Comparison of ENCODE assay signal across 25 cellular contexts in the genomic region with DNA sequence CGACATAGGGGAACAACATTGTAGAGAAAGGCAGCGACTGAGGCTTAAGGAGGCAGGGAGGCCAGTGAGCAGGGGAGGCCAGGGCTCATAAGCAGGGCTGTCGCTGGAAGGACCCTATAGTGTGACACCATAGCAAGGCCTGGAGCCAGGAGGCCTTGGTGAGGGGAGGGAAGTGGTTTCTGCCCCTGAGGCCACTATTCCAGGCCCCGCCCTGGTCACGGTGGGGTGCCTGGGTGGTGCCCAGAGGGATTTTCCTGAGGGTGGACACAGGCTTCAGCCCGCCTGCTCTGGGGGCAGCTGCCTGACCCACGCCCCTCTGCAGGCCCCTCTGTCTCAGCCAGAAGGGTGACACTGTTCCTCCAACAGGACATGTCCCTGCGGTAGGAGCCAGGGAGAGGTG.
"Had no signal": no experiment of that assay in that cellular context is flagged by ENCODE, and none has a peak within 500 bp of the region (broad histone marks: within the 10 kb centered on the region; RNA-seq: fewer than 3 reads in every experiment).

No MANE protein-coding gene starts in this region.

- H3K27ac Mint-ChIP-seq: memory B cell; mesothelial cell of epicardium; natural killer cell; stimulated activated effector memory CD8-positive, alpha-beta T cell treated with anti-CD3 and anti-CD28 coated beads, Interleukin-12 subunit alpha, Interleukin-12 subunit beta, amount 100 ng/mL, for 72 hours; stimulated activated naive CD8-positive, alpha-beta T cell treated with anti-CD3 and anti-CD28 coated beads, Interleukin-15, Interleukin-2, amounts not matched to agents 100 ng/mL and 50 ng/mL, for 24 hours had no signal

- H3K9me3 Mint-ChIP-seq: memory B cell; mesothelial cell of epicardium; natural killer cell; neural crest cell; stimulated activated effector memory CD8-positive, alpha-beta T cell treated with anti-CD3 and anti-CD28 coated beads, Interleukin-12 subunit alpha, Interleukin-12 subunit beta, amount 100 ng/mL, for 72 hours; stimulated activated naive CD8-positive, alpha-beta T cell treated with anti-CD3 and anti-CD28 coated beads, Interleukin-15, Interleukin-2, amounts not matched to agents 100 ng/mL and 50 ng/mL, for 24 hours had no signal

- H3K27me3 Mint-ChIP-seq: stimulated activated naive CD8-positive, alpha-beta T cell treated with anti-CD3 and anti-CD28 coated beads, Interleukin-15, Interleukin-2, amounts not matched to agents 100 ng/mL and 50 ng/mL, for 24 hours had no signal

- H3K4me3 ChIP-seq: dorsolateral prefrontal cortex, left lung, lower lobe of right lung, prostate gland, right lobe of liver, testis, tibial nerve, upper lobe of right lung, vagina had no signal

- ATAC-seq: esophagus mucosa; left lung; lower lobe of right lung; natural killer cell; right lobe of liver; stimulated activated effector memory CD8-positive, alpha-beta T cell treated with anti-CD3 and anti-CD28 coated beads, Interleukin-12 subunit alpha, Interleukin-12 subunit beta, amount 100 ng/mL, for 72 hours; upper lobe of right lung had no signal

- H3K36me3 ChIP-seq: left lung, lower lobe of right lung, prostate gland, right lobe of liver, tibial nerve, upper lobe of right lung, vagina had no signal

- H3K36me3 Mint-ChIP-seq: memory B cell; mesothelial cell of epicardium; natural killer cell; stimulated activated effector memory CD8-positive, alpha-beta T cell treated with anti-CD3 and anti-CD28 coated beads, Interleukin-12 subunit alpha, Interleukin-12 subunit beta, amount 100 ng/mL, for 72 hours had no signal

- H3K27me3 ChIP-seq: dorsolateral prefrontal cortex, right lobe of liver, testis, tibial nerve, upper lobe of right lung, vagina had no signal

- H3K79me2 ChIP-seq: parathyroid adenoma had no signal

- H3K4me1 Mint-ChIP-seq: mesothelial cell of epicardium, neural crest cell had no signal

- H3K4me3 Mint-ChIP-seq: memory B cell; mesothelial cell of epicardium; natural killer cell; neural crest cell; stimulated activated effector memory CD8-positive, alpha-beta T cell treated with anti-CD3 and anti-CD28 coated beads, Interleukin-12 subunit alpha, Interleukin-12 subunit beta, amount 100 ng/mL, for 72 hours; stimulated activated naive CD8-positive, alpha-beta T cell treated with anti-CD3 and anti-CD28 coated beads, Interleukin-15, Interleukin-2, amounts not matched to agents 100 ng/mL and 50 ng/mL, for 24 hours had no signal

- H3K4me1 ChIP-seq: left lung, lower lobe of right lung, parathyroid adenoma, prostate gland, tibial nerve, upper lobe of right lung, vagina had no signal

- DNase-seq: cortex of kidney; dorsolateral prefrontal cortex; effector CD8-positive, alpha-beta T cell; lower lobe of right lung; natural killer cell; occipital lobe; stimulated activated CD4-positive, alpha-beta T cell treated with anti-CD3 and anti-CD28 coated beads, Interleukin-4, amount 100 ng/mL, for 1 hour; stimulated activated CD8-positive, alpha-beta memory T cell treated with anti-CD3 and anti-CD28 coated beads, Interleukin-4, amount 100 ng/mL, for 48 hours; testis; upper lobe of right lung had no signal

- H2AFZ ChIP-seq: parathyroid adenoma had no signal

- H3K9me3 ChIP-seq: left lung, lower lobe of right lung, prostate gland, right lobe of liver, testis, tibial nerve, upper lobe of right lung, vagina had no signal

- FAIRE-seq: endometrium, frontal cortex, keratinocyte had no signal

- H3K9ac ChIP-seq: parathyroid adenoma had no signal

- H3K27ac ChIP-seq: dorsolateral prefrontal cortex, left lung, lower lobe of right lung, parathyroid adenoma, prostate gland, right lobe of liver, testis, tibial nerve, upper lobe of right lung, vagina had no signal
